In genomic region chr2:232533944-232534710, GRCh38 we compare ENCODE assay signal across 2 cellular contexts.
TF ChIP-seq lines count a peak whose summit lies in the region.

No MANE protein-coding gene starts in this region.

TF ChIP-seq in GM23338, 12 proteins besides CTCF, POLR2A, EP300 and RAD21 (continued from another document):
- TF ChIP-seq NANOG (IDR thresholded peaks at IDR 0.05; ENCODE audit: borderline replicate concordance) (no peak), JUNB (IDR thresholded peaks at IDR 0.05; ENCODE audit: unreplicated experiment) (no peak), STAT1 (IDR thresholded peaks at IDR 0.05; ENCODE audit: unreplicated experiment) (no peak), EZH2 (IDR thresholded peaks at IDR 0.05; ENCODE audit: low read depth, unreplicated experiment) (no peak), ZNF331 (CRISPR knock-in tag; IDR thresholded peaks at IDR 0.05; ENCODE audit: low read depth) (no peak), REST (IDR thresholded peaks at IDR 0.05; ENCODE audit: unreplicated experiment) (no peak), CREB1 (CRISPR knock-in tag; IDR thresholded peaks at IDR 0.05; ENCODE audit: low read depth) (no peak), ZNF114 (CRISPR knock-in tag; IDR thresholded peaks at IDR 0.05) (no peak), POLR2AphosphoS5 (IDR thresholded peaks at IDR 0.05; ENCODE audit: low read depth) (no peak)

TF ChIP-seq in SK-N-SH, 30 proteins besides CTCF, POLR2A, EP300 and RAD21 (continued from another document):
- no peak for TF ChIP-seq USF1 (IDR thresholded peaks at IDR 0.05; ENCODE audit: borderline replicate concordance, low read depth)
- TF ChIP-seq MEF2A (IDR thresholded peaks at IDR 0.05; ENCODE audit: borderline replicate concordance, low read depth), result no peak
- no peak for TF ChIP-seq TCF12 (IDR thresholded peaks at IDR 0.05)
- TF ChIP-seq FOSL2 (IDR thresholded peaks at IDR 0.05; ENCODE audit: borderline replicate concordance, low read depth), result no peak
- no peak for TF ChIP-seq NFIC (IDR thresholded peaks at IDR 0.05; ENCODE audit: borderline replicate concordance)
TF ChIP-seq in SK-N-SH: peak in this region for 0.
